In the genomic region with DNA sequence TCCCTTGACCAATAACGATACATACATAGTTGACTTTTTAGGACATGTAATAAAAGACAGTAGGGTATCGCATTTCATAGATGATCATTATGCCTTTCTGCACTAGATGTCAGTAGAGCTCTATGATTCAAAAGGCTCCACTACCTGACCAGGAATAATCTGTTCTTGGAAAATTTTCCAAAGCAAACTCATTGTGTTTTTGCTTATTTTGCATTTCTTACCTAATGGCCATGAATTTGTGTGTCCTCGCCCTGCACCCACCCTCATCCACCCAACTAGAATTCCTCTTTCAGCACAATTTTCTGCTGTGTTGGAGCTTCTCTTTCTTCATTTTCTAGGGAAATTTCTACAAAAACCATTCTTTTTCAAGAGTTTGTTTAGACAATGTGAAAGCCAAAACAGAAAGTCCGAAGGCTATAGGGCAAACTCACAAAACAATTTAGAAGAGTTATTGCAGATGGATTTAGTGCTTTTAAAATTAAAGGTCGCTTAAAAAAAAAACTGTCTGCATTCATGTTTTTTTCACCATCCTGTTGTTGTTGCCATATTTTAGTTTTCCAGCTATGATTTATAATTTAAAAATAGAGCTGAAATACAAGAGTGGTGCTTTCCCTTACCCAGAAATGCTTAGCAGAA, we compare ENCODE assay signal across 9 cellular contexts.
DNase-seq lines count a peak whose midpoint lies in the region; ATAC-seq, FAIRE-seq and TF ChIP-seq lines count a peak whose summit lies in the region.
"Had no signal": no experiment of that assay in that cellular context is flagged by ENCODE, and none has a peak within 500 bp of the region (broad histone marks: within the 10 kb centered on the region; RNA-seq: fewer than 3 reads in every experiment).

No MANE protein-coding gene starts in this region.

- no peak overlapping the region for H4K8ac ChIP-seq in neuronal stem cell (ENCODE audit: low read depth, low read length)

- no CpG with 5 or more reads among the region's 5 CpGs for WGBS in neuronal stem cell (ENCODE audit: extremely low coverage in 2 of 2, insufficient read length in 2 of 2, insufficient replicate concordance in 1 of 2), 2 donors
- WGBS in sigmoid colon, 2 donors, result 21 to 47% methylated on average over 5 of the region's 5 CpGs

- FAIRE-seq in GM12891 (lab: Jason Lieb, UNC), result no peak

- H3K9ac ChIP-seq in neuronal stem cell (ENCODE audit: low read depth, low read length, poor library complexity), result no peak overlapping the region

- no peak overlapping the region for H2BK5ac ChIP-seq in neuronal stem cell (ENCODE audit: low read length)

- intact Hi-C loops in sigmoid colon (cut with DNase I), result loop anchor here (5.0 kb wide), 1 partner anchor 748 kb away; no protein-coding TSS in a partner anchor

- H3K4me3 ChIP-seq in H7 (ENCODE audit: insufficient read depth, low read depth, low read length) (no peak overlapping the region), epithelial cell of proximal tubule (ENCODE audit: low read depth, low read length) (no peak overlapping the region), neuronal stem cell (ENCODE audit: low read length in 2 of 2) (no peak overlapping the region), sigmoid colon (no peak overlapping the region)
- H3K4me3 ChIP-seq: SJSA1 had no signal

- no peak overlapping the region for H3K4ac ChIP-seq in neuronal stem cell (ENCODE audit: low read length)

- no peak overlapping the region for H2BK15ac ChIP-seq in neuronal stem cell (ENCODE audit: low read length)

- no peak for TF ChIP-seq EP300 in sigmoid colon (IDR thresholded peaks at IDR 0.05)

- H3K27ac ChIP-seq in neuronal stem cell (replicated peaks; ENCODE audit: low read length) (no peak overlapping the region), sigmoid colon (no peak overlapping the region)
- H3K27ac ChIP-seq: SJSA1 had no signal

- H3K23ac ChIP-seq in neuronal stem cell (ENCODE audit: low read depth, low read length, poor library complexity), result no peak overlapping the region

- DNase-seq in H7 (peak; percentile 10), NCI-H774 (lab: John Stamatoyannopoulos, UW) (peak; percentile 48), epithelial cell of proximal tubule (ENCODE audit: low read depth) (peak; percentile 18), neuronal stem cell (ENCODE audit: low spot score) (peak; percentile 17), sigmoid colon (no peak), GM12891 (ENCODE audit: insufficient read length, low spot score) (no peak)

- no peak overlapping the region for H3K18ac ChIP-seq in neuronal stem cell (ENCODE audit: low read length)

- no peaks in the 10 kb centered on the region for H3K79me1 ChIP-seq in neuronal stem cell (ENCODE audit: low read depth, low read length)

- H3K9me3 ChIP-seq in neuronal stem cell (replicated peaks in 1 of 2; ENCODE audit: control insufficient read depth in 2 of 2, insufficient read depth in 1 of 2, low read depth in 1 of 2, low read length in 2 of 2), result no peaks in the 10 kb centered on the region
- no peaks in the 10 kb centered on the region for H3K9me3 ChIP-seq in sigmoid colon
- H3K9me3 ChIP-seq: SJSA1 had no signal

- H3K4me1 ChIP-seq in neuronal stem cell (ENCODE audit: control insufficient read depth in 2 of 2, insufficient read depth in 1 of 2, low read depth in 1 of 2, low read length in 2 of 2), result no peaks in the 10 kb centered on the region
- no peaks in the 10 kb centered on the region for H3K4me1 ChIP-seq in sigmoid colon
- H3K4me1 ChIP-seq: SJSA1 had no signal

- H2BK12ac ChIP-seq in neuronal stem cell (ENCODE audit: low read length), result no peak overlapping the region

- TF ChIP-seq CTCF in epithelial cell of proximal tubule (conservative IDR thresholded peaks at IDR 0.05; ENCODE audit: low read depth, low read length) (peak; percentile 77), sigmoid colon (IDR thresholded peaks at IDR 0.05) (peak in 2 of 4 experiments; percentile 18 to 41)

- no peak overlapping the region for H3K14ac ChIP-seq in neuronal stem cell (ENCODE audit: low read length)

- ATAC-seq in HG03432 (IDR thresholded peaks at IDR 0.05; ENCODE audit: unreplicated experiment), result no peak
- no peak for ATAC-seq in HG02642 (IDR thresholded peaks at IDR 0.05; ENCODE audit: poor library complexity, unreplicated experiment)

- no peak overlapping the region for H2AK5ac ChIP-seq in neuronal stem cell (ENCODE audit: low read depth, low read length)

- H3K36me3 ChIP-seq in H7 (replicated peaks; ENCODE audit: control insufficient read depth, insufficient read depth, low read length) (no peaks in the 10 kb centered on the region), neuronal stem cell (replicated peaks in 1 of 2; ENCODE audit: control insufficient read depth in 2 of 2, insufficient read depth in 2 of 2, low read length in 2 of 2) (no peaks in the 10 kb centered on the region), sigmoid colon (no peaks in the 10 kb centered on the region)
- H3K36me3 ChIP-seq: SJSA1 had no signal

- H2AFZ ChIP-seq in neuronal stem cell (ENCODE audit: low read length), result no peak overlapping the region

- TF ChIP-seq POLR2A in sigmoid colon (IDR thresholded peaks at IDR 0.05) (no peak), GM12891 (IDR thresholded peaks at IDR 0.05; ENCODE audit: low read depth, low read length) (no peak)

- H3K4me2 ChIP-seq in neuronal stem cell (ENCODE audit: insufficient read depth, low read length, poor library complexity, severe bottlenecking), result no peak overlapping the region

- H2BK120ac ChIP-seq in neuronal stem cell (ENCODE audit: low read depth, low read length), result no peak overlapping the region

- no peaks in the 10 kb centered on the region for H3K27me3 ChIP-seq in H7 (ENCODE audit: control insufficient read depth, insufficient read depth, low read length)
- no peaks in the 10 kb centered on the region for H3K27me3 ChIP-seq in neuronal stem cell (ENCODE audit: control insufficient read depth in 3 of 3, insufficient read depth in 3 of 3, low read depth in 1 of 3, low read length in 3 of 3)
- no peaks in the 10 kb centered on the region for H3K27me3 ChIP-seq in sigmoid colon

- H4K91ac ChIP-seq in neuronal stem cell (ENCODE audit: low read depth, low read length, poor library complexity), result no peak overlapping the region

TF ChIP-seq in GM12891, 5 proteins besides CTCF, POLR2A, EP300 and RAD21:
- TF ChIP-seq SPI1 (IDR thresholded peaks at IDR 0.05; ENCODE audit: low read depth, low read length) (no peak), TAF1 (IDR thresholded peaks at IDR 0.05; ENCODE audit: low read depth, low read length) (no peak), POLR2AphosphoS5 (IDR thresholded peaks at IDR 0.05; ENCODE audit: low read depth, low read length) (no peak), PAX5 (IDR thresholded peaks at IDR 0.05; ENCODE audit: insufficient read depth, low read length, severe bottlenecking) (no peak), POU2F2 (IDR thresholded peaks at IDR 0.05; ENCODE audit: low read depth, low read length) (no peak)

Comparison
In these comparisons a context has a peak if more than half of its experiments do, and no peak if none do; other contexts are left out.
1. DNase-seq: peak in H7 (single experiment), NCI-H774 (single experiment), epithelial cell of proximal tubule (single experiment) and neuronal stem cell (single experiment); none in sigmoid colon (single experiment) and GM12891 (single experiment).